ENCODE assay signal across 10 cellular contexts in genomic region chr7:100438731-100439130, GRCh38. TPM values are rescaled to one million over a fixed set of nuclear protein-coding genes. Genes with fewer than 3 reads are reported as not detected.
A peak's percentile ranks its signal among the peaks of the same experiment; 100 is the strongest.
DNase-seq lines count a peak whose midpoint lies in the region; ATAC-seq and TF ChIP-seq lines count a peak whose summit lies in the region.
"Not testable (repeated sequence)": the region's sequence is repeated elsewhere in the genome, so short reads cannot be mapped to it uniquely, and the experiment has no call there.
"Had no signal": no experiment of that assay in that cellular context is flagged by ENCODE, and none has a peak within 500 bp of the region (broad histone marks: within the 10 kb centered on the region; RNA-seq: fewer than 3 reads in every experiment).

No MANE protein-coding gene starts in this region.

- peaks cover 13% of the 10 kb centered on the region for H3K4me1 Mint-ChIP-seq in activated naive CD8-positive, alpha-beta T cell treated with anti-CD3 and anti-CD28 coated beads, Interleukin-2, amount 10 ng/mL, durations not matched to agents 7 days and 5 days

- not testable (repeated sequence) for H4K20me1 ChIP-seq in fibroblast of lung (ENCODE audit: control insufficient read depth, extremely low read depth, insufficient read depth, low read length)

- not testable (repeated sequence) for H3K9ac ChIP-seq in fibroblast of lung (ENCODE audit: insufficient read depth, low read length)

- H3K4me1 ChIP-seq in fibroblast of lung (ENCODE audit: control insufficient read depth, extremely low read depth, insufficient read depth, low read length); uterus: not testable (repeated sequence)
- peaks cover 14% of the 10 kb centered on the region for H3K4me1 ChIP-seq in lower lobe of right lung

- H3K27ac Mint-ChIP-seq in activated naive CD8-positive, alpha-beta T cell treated with anti-CD3 and anti-CD28 coated beads, Interleukin-2, amount 10 ng/mL, durations not matched to agents 7 days and 5 days = not testable (repeated sequence)

- ATAC-seq in activated naive CD8-positive, alpha-beta T cell treated with anti-CD3 and anti-CD28 coated beads, Interleukin-2, amount 10 ng/mL, durations not matched to agents 7 days and 5 days (ENCODE audit: low read depth); lower lobe of right lung: not testable (repeated sequence)

- peaks cover 21% of the 10 kb centered on the region for H3K79me2 ChIP-seq in fibroblast of lung (ENCODE audit: control insufficient read depth, insufficient read depth, low read length)

- not testable (repeated sequence) for H3K4me3 Mint-ChIP-seq in activated naive CD8-positive, alpha-beta T cell treated with anti-CD3 and anti-CD28 coated beads, Interleukin-2, amount 10 ng/mL, durations not matched to agents 7 days and 5 days

- not testable (repeated sequence) for TF ChIP-seq POLR2A in uterus (IDR thresholded peaks at IDR 0.05)

- H3K36me3 Mint-ChIP-seq in activated naive CD8-positive, alpha-beta T cell treated with anti-CD3 and anti-CD28 coated beads, Interleukin-2, amount 10 ng/mL, durations not matched to agents 7 days and 5 days = peaks cover 17% of the 10 kb centered on the region

- H3K9me3 ChIP-seq in fibroblast of lung (ENCODE audit: control insufficient read depth, insufficient read depth, low read depth, low read length); lower lobe of right lung; uterus: not testable (repeated sequence)

- H3K27me3 ChIP-seq in fibroblast of lung (ENCODE audit: control insufficient read depth, insufficient read depth, low read length); lower lobe of right lung (ENCODE audit: low read depth); uterus: not testable (repeated sequence)

- H3K4me3 ChIP-seq in fibroblast of lung (replicated peaks in 1 of 4; ENCODE audit: control extremely low read depth in 1 of 4, insufficient read depth in 1 of 4, low read depth in 3 of 4, low read length in 4 of 4); lower lobe of right lung; uterus: not testable (repeated sequence)

- H3K27me3 Mint-ChIP-seq in activated naive CD8-positive, alpha-beta T cell treated with anti-CD3 and anti-CD28 coated beads, Interleukin-2, amount 10 ng/mL, durations not matched to agents 7 days and 5 days = not testable (repeated sequence)

- not testable (repeated sequence) for H3K9me3 Mint-ChIP-seq in activated naive CD8-positive, alpha-beta T cell treated with anti-CD3 and anti-CD28 coated beads, Interleukin-2, amount 10 ng/mL, durations not matched to agents 7 days and 5 days

- H3K36me3 ChIP-seq in fibroblast of lung (ENCODE audit: control insufficient read depth, insufficient read depth, low read length); uterus: not testable (repeated sequence)
- peaks cover 13% of the 10 kb centered on the region for H3K36me3 ChIP-seq in lower lobe of right lung

- H3K4me2 ChIP-seq in fibroblast of lung (ENCODE audit: extremely low read depth, insufficient read depth, low read length) = not testable (repeated sequence)

- TF ChIP-seq CTCF in RWPE1 (conservative IDR thresholded peaks at IDR 0.05; ENCODE audit: low read depth); fibroblast of lung (conservative IDR thresholded peaks at IDR 0.05 in 1 of 2, IDR thresholded peaks at IDR 0.05 in 1 of 2; ENCODE audit: low read depth in 1 of 2, low read length in 2 of 2); lower lobe of right lung (IDR thresholded peaks at IDR 0.05); uterus (IDR thresholded peaks at IDR 0.05): not testable (repeated sequence)

- CTCF ChIA-PET in RWPE1 (lab: Yijun Ruan, JAX) = not testable (repeated sequence)

- POLR2A ChIA-PET in RWPE1 (lab: Yijun Ruan, JAX; ENCODE audit: low non-redundant PET) = not testable (repeated sequence)
- POLR2A ChIA-PET in activated naive CD8-positive, alpha-beta T cell treated with anti-CD3 and anti-CD28 coated beads, Interleukin-2, amount 10 ng/mL, durations not matched to agents 7 days and 5 days (lab: Charles Lee) = interaction anchor here (0.5 to 2.8 kb wide), 3 partner anchors 10 to 972 kb away, joined by 3 to 26 read pairs (median 4); partner anchors contain the start of genes MEPCE and ZCWPW1

- intact Hi-C loops in lower lobe of right lung (cut with DNase I); posterior vena cava (cut with DNase I); uterus (cut with DNase I; ENCODE audit: low total_unique reads): not testable (repeated sequence)

- peak overlapping the region; percentile 50 for H3K27ac ChIP-seq in RWPE1
- peak overlapping the region; percentile 70 for H3K27ac ChIP-seq in fibroblast of lung (ENCODE audit: insufficient read depth, low read length)
- H3K27ac ChIP-seq in lower lobe of right lung, uterus: not testable (repeated sequence)

- DNase-seq in RWPE1 (ENCODE audit: low spot score); fibroblast of lung (ENCODE audit: low read depth in 2 of 2): not testable (repeated sequence)
- DNase-seq in activated naive CD8-positive, alpha-beta T cell treated with anti-CD3 and anti-CD28 coated beads, Interleukin-2, amount 10 ng/mL, durations not matched to agents 7 days and 5 days = peak; percentile 13
- DNase-seq in lower lobe of right lung (peak; percentile 10), posterior vena cava (ENCODE audit: low spot score) (peak; percentile 32), uterus (peak; percentile 7 to 8)

- not testable (repeated sequence) for H2AFZ ChIP-seq in fibroblast of lung (ENCODE audit: low read length)

RNA-seq across cellular contexts. Expression of gene PPP1R35, which starts 2.4 kb away (rescaled TPM):
- 10 to 100 TPM; 84.4 to 93.6 TPM for total RNA-seq in activated naive CD8-positive, alpha-beta T cell treated with anti-CD3 and anti-CD28 coated beads, Interleukin-2, amount 10 ng/mL, durations not matched to agents 7 days and 5 days
- 18.2 and 18.3 TPM in 2 replicates for total RNA-seq in fibroblast of lung
- 7.0 and 9.8 TPM in 2 replicates for polyA plus RNA-seq in fibroblast of lung
- polyA plus RNA-seq in fibroblast of lung (2012) = 14.1 and 25.5 TPM in 2 replicates
- 1.8 and 6.2 TPM in 2 replicates for polyA minus RNA-seq in fibroblast of lung (ENCODE audit: low replicate concordance)
- total RNA-seq in lower lobe of right lung = 24.5 TPM
- 10 to 100 TPM; 16.7 to 23.9 TPM for total RNA-seq in posterior vena cava
- 10 to 100 TPM in 2 of 4 donors, 1 to 10 TPM in 2; 7.4 to 39.7 (median 17.8) TPM for total RNA-seq in uterus

RNA-seq across cellular contexts. Expression of gene MEPCE, which starts 9.1 kb away (rescaled TPM):
- 10 to 100 TPM; 48.5 to 49.0 TPM for total RNA-seq in activated naive CD8-positive, alpha-beta T cell treated with anti-CD3 and anti-CD28 coated beads, Interleukin-2, amount 10 ng/mL, durations not matched to agents 7 days and 5 days
- total RNA-seq in fibroblast of lung (24.4 and 26.6 TPM in 2 replicates), lower lobe of right lung (36.3 TPM), posterior vena cava (10 to 100 TPM; 19.8 to 21.8 TPM), uterus (10 to 100 TPM; 21.2 to 44.2 (median 30.2) TPM)
- 11.4 and 17.6 TPM in 2 replicates for polyA plus RNA-seq in fibroblast of lung
- polyA plus RNA-seq in fibroblast of lung (2012) = 22.1 and 32.1 TPM in 2 replicates
- 36.7 and 53.3 TPM in 2 replicates for polyA minus RNA-seq in fibroblast of lung (ENCODE audit: low replicate concordance)

RNA-seq across cellular contexts. Expression of gene ZCWPW1, which starts 10.2 kb away (rescaled TPM):
- total RNA-seq in activated naive CD8-positive, alpha-beta T cell treated with anti-CD3 and anti-CD28 coated beads, Interleukin-2, amount 10 ng/mL, durations not matched to agents 7 days and 5 days = 1 to 10 TPM; 6.2 to 6.5 TPM
- total RNA-seq in fibroblast of lung = 2.8 and 4.1 TPM in 2 replicates
- polyA plus RNA-seq in fibroblast of lung = 0.64 and 1.1 TPM in 2 replicates
- polyA plus RNA-seq in fibroblast of lung (2012) = 1.5 and 2.4 TPM in 2 replicates
- polyA minus RNA-seq in fibroblast of lung (ENCODE audit: low replicate concordance) = not detected in 2 replicates
- 4.9 TPM for total RNA-seq in lower lobe of right lung
- 1 to 10 TPM; 2.9 to 3.5 TPM for total RNA-seq in posterior vena cava
- total RNA-seq in uterus = 1 to 10 TPM in 3 of 4 donors, not detected in 1; 1.5 to 6.1 (median 5.2) TPM

RNA-seq across cellular contexts. Expression of gene SPACDR, which starts 25.3 kb away (rescaled TPM):
- 1 to 10 TPM; 3.5 to 5.9 TPM for total RNA-seq in activated naive CD8-positive, alpha-beta T cell treated with anti-CD3 and anti-CD28 coated beads, Interleukin-2, amount 10 ng/mL, durations not matched to agents 7 days and 5 days
- total RNA-seq in fibroblast of lung (under 0.01 and 0.50 TPM in 2 replicates), lower lobe of right lung (1.7 TPM), posterior vena cava (under 1 TPM in 1 of 2 donors, not detected in 1; 0.62 TPM), uterus (10 to 100 TPM in 1 of 4 donors, 1 to 10 TPM in 2, not detected in 1; 1.4 to 22.1 (median 1.8) TPM)
- 0.25 and 0.60 TPM in 2 replicates for polyA plus RNA-seq in fibroblast of lung
- 0.79 and 0.85 TPM in 2 replicates for polyA plus RNA-seq in fibroblast of lung (2012)
- not detected in 2 replicates for polyA minus RNA-seq in fibroblast of lung (ENCODE audit: low replicate concordance)
- total RNA-seq: G401, H1, H9, HepG2 had no signal

RNA-seq across cellular contexts. Expression of gene TSC22D4, which starts 40.3 kb away (rescaled TPM):
- total RNA-seq in activated naive CD8-positive, alpha-beta T cell treated with anti-CD3 and anti-CD28 coated beads, Interleukin-2, amount 10 ng/mL, durations not matched to agents 7 days and 5 days = 100 to 1,000 TPM; 157 to 159 TPM
- 15.2 and 21.1 TPM in 2 replicates for total RNA-seq in fibroblast of lung
- polyA plus RNA-seq in fibroblast of lung = 13.2 and 15.3 TPM in 2 replicates
- polyA plus RNA-seq in fibroblast of lung (2012) = 25.5 and 29.3 TPM in 2 replicates
- polyA minus RNA-seq in fibroblast of lung (ENCODE audit: low replicate concordance) = 24.8 and 29.4 TPM in 2 replicates
- total RNA-seq in lower lobe of right lung = 53.6 TPM
- total RNA-seq in posterior vena cava = 10 to 100 TPM; 25.3 to 29.1 TPM
- total RNA-seq in uterus = 10 to 100 TPM; 17.6 to 40.3 (median 19.5) TPM
